Comparison of ENCODE assay signal across 1 cellular context in the genomic region with DNA sequence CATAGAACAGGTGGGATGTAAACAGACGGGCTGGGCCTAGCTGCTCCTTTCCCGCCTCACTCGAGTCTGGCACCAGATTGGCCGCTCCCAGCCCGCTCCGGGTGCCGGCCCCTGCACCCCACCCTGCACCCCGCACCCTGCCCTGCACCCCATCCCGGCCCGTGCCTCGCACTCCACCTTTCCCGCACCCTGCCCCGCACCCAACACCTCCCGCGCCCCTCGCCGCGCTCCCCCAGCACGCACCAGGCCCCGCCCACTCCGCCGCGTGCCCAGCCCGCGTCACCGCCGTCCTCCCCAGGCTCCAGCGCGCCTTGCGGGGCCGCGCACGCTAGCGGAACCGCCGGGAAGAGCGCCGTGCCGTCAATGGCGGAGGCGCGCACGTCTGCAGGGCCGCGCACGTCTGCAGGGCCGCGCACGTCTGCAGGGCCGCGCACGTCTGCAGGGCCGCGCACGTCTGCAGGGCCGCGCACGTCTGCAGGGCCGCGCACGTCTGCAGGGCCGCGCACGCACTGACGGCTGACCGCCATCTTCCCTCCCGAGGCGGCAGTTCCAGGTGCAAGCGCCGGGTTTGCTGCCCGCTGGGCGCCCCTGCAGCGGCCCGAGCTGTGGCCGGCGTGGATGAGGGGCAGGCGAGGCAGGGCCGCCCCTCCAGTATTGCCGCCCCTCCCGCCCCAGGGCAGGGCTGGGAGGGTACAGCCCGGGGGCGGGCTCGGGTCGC.
TF ChIP-seq lines count a peak whose summit lies in the region.

Gene UBE3C (plus strand): TSS at position 503 of the 718 bp plus-strand sequence. CDS start 347 bp downstream, outside the sequence.

TF ChIP-seq in K562, 482 proteins besides CTCF, POLR2A, EP300 and RAD21 (continued from another document and continues in another):
- TF ChIP-seq ETS1 (conservative IDR thresholded peaks at IDR 0.05; ENCODE audit: control insufficient read depth, low read depth, low read length) (peak; percentile 54; the same call in 1 of the 2 replicates), FOXK1 (CRISPR knock-in tag; IDR thresholded peaks at IDR 0.05; ENCODE audit: borderline replicate concordance) (peak; percentile 84; the same call in 1 of the 2 replicates), DIDO1 (tag; IDR thresholded peaks at IDR 0.05; ENCODE audit: low read depth) (no peak), SNIP1 (IDR thresholded peaks at IDR 0.05; ENCODE audit: low read depth) (no peak), POLR3A (IDR thresholded peaks at IDR 0.05; ENCODE audit: borderline replicate concordance, extremely low read depth, insufficient read depth, insufficient read length) (no peak), ZNF407 (IDR thresholded peaks at IDR 0.05; ENCODE audit: low read depth) (no peak), AFF4 (CRISPR knock-in tag; IDR thresholded peaks at IDR 0.05) (no peak), RBM14 (IDR thresholded peaks at IDR 0.05; ENCODE audit: borderline replicate concordance, insufficient read depth, low read depth, low read length) (no peak), TARDBP (IDR thresholded peaks at IDR 0.05) (no peak), E4F1 (CRISPR knock-in tag; IDR thresholded peaks at IDR 0.05; ENCODE audit: borderline replicate concordance) (no peak), GATA2 (CRISPR knock-in tag; IDR thresholded peaks at IDR 0.05) (no peak), ZNF644 (tag; IDR thresholded peaks at IDR 0.05; ENCODE audit: low read depth) (peak; percentile 100), MTA3 (IDR thresholded peaks at IDR 0.05; ENCODE audit: borderline replicate concordance) (peak; percentile 42; the same call in 1 of the 2 replicates), ZBTB26 (CRISPR knock-in tag; IDR thresholded peaks at IDR 0.05) (no peak; the same call in 1 of the 2 replicates), NFATC3 (IDR thresholded peaks at IDR 0.05) (no peak), ZNF561 (CRISPR knock-in tag; conservative IDR thresholded peaks at IDR 0.05) (no peak), ZNF584 (CRISPR knock-in tag; IDR thresholded peaks at IDR 0.05; ENCODE audit: low read depth) (peak; percentile 100), VEZF1 (CRISPR knock-in tag; IDR thresholded peaks at IDR 0.05) (peak; percentile 95), JUNB (CRISPR knock-in tag; conservative IDR thresholded peaks at IDR 0.05) (0 out of 2 replicates have a peak, but pooled peaks have one; percentile 15), SRSF9 (IDR thresholded peaks at IDR 0.05; ENCODE audit: borderline replicate concordance, low read depth, low read length) (no peak)
- TF ChIP-seq, protein P1, sequence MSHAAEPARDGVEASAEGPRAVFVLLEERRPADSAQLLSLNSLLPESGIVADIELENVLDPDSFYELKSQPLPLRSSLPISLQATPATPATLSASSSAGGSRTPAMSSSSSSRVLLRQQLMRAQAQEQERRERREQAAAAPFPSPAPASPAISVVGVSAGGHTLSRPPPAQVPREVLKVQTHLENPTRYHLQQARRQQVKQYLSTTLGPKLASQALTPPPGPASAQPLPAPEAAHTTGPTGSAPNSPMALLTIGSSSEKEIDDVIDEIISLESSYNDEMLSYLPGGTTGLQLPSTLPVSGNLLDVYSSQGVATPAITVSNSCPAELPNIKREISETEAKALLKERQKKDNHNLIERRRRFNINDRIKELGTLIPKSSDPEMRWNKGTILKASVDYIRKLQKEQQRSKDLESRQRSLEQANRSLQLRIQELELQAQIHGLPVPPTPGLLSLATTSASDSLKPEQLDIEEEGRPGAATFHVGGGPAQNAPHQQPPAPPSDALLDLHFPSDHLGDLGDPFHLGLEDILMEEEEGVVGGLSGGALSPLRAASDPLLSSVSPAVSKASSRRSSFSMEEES (CRISPR knock-in tag; IDR thresholded peaks at IDR 0.05) = no peak
- TF ChIP-seq, protein P2, sequence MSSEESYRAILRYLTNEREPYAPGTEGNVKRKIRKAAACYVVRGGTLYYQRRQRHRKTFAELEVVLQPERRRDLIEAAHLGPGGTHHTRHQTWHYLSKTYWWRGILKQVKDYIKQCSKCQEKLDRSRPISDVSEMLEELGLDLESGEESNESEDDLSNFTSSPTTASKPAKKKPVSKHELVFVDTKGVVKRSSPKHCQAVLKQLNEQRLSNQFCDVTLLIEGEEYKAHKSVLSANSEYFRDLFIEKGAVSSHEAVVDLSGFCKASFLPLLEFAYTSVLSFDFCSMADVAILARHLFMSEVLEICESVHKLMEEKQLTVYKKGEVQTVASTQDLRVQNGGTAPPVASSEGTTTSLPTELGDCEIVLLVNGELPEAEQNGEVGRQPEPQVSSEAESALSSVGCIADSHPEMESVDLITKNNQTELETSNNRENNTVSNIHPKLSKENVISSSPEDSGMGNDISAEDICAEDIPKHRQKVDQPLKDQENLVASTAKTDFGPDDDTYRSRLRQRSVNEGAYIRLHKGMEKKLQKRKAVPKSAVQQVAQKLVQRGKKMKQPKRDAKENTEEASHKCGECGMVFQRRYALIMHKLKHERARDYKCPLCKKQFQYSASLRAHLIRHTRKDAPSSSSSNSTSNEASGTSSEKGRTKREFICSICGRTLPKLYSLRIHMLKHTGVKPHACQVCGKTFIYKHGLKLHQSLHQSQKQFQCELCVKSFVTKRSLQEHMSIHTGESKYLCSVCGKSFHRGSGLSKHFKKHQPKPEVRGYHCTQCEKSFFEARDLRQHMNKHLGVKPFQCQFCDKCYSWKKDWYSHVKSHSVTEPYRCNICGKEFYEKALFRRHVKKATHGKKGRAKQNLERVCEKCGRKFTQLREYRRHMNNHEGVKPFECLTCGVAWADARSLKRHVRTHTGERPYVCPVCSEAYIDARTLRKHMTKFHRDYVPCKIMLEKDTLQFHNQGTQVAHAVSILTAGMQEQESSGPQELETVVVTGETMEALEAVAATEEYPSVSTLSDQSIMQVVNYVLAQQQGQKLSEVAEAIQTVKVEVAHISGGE (CRISPR knock-in tag; IDR thresholded peaks at IDR 0.05) = peak in 2 of 3 experiments; percentile 37 to 97; a peak in 2 of 6 replicates
